32 cellular contexts compared by ENCODE assay signal in genomic region chr11:96642584-96642983, GRCh38.
"Had no signal": no experiment of that assay in that cellular context is flagged by ENCODE, and none has a peak within 500 bp of the region (broad histone marks: within the 10 kb centered on the region; RNA-seq: fewer than 3 reads in every experiment).

No MANE protein-coding gene starts in this region.

- ATAC-seq: activated T-cell treated with anti-CD3 and anti-CD28 coated beads, Interleukin-2, amount 50 U/mL, for 72 hours; activated T-helper 17 cell treated with anti-CD3 and anti-CD28 coated beads, Interleukin-2, amount 50 U/mL, for 72 hours had no signal

- DNase-seq: activated CD4-positive, alpha-beta memory T cell treated with anti-CD3 and anti-CD28 coated beads, Interleukin-2, amount 10 ng/mL, durations not matched to agents 7 days and 5 days; activated CD4-positive, alpha-beta T cell treated with anti-CD3 and anti-CD28 coated beads for 1 hour; activated CD4-positive, alpha-beta T cell treated with anti-CD3 and anti-CD28 coated beads for 48 hours; activated CD4-positive, CD25-positive, alpha-beta regulatory T cell; activated effector memory CD4-positive, alpha-beta T cell treated with anti-CD3 and anti-CD28 coated beads, Interleukin-2, amount 50 U/mL, for 16 hours; activated naive CD4-positive, alpha-beta T cell; activated naive CD4-positive, alpha-beta T cell treated with anti-CD3 and anti-CD28 coated beads, Interleukin-2, amount 50 U/mL, for 16 hours; activated naive CD8-positive, alpha-beta T cell treated with anti-CD3 and anti-CD28 coated beads for 36 hours; activated T-cell treated with anti-CD3 and anti-CD28 coated beads, Interleukin-2, amount 50 U/mL, for 1 hour; activated T-cell treated with anti-CD3 and anti-CD28 coated beads, Interleukin-2, amount 50 U/mL, for 72 hours; amniotic stem cell; aorta; brain microvascular endothelial cell; central memory CD4-positive, alpha-beta T cell; Karpas-422; NCI-H1105; NCI-H1417 treated with DMSO at 0.1 percent for 48 hours; NCI-H187 treated with DMSO at 0.1 percent for 48 hours; NCI-H2081; NCI-H2171 treated with DMSO at 0.1 percent for 48 hours; NCI-H226; NCI-H446 treated with DMSO at 0.1 percent for 48 hours; NCI-H524; NCI-H69; Peyer's patch; RPMI8226; SIG-M5; SW 1271; T-helper 1 cell; T-helper 9 cell had no signal

- H3K27ac Mint-ChIP-seq: activated CD4-positive, alpha-beta memory T cell treated with anti-CD3 and anti-CD28 coated beads, Interleukin-2, amount 10 ng/mL, durations not matched to agents 7 days and 5 days; activated naive CD8-positive, alpha-beta T cell treated with anti-CD3 and anti-CD28 coated beads for 36 hours; activated T-cell treated with anti-CD3 and anti-CD28 coated beads, Interleukin-2, amount 50 U/mL, for 72 hours; activated T-helper 17 cell treated with anti-CD3 and anti-CD28 coated beads, Interleukin-2, amount 50 U/mL, for 72 hours had no signal

- H3K27me3 Mint-ChIP-seq: activated CD4-positive, alpha-beta memory T cell treated with anti-CD3 and anti-CD28 coated beads, Interleukin-2, amount 10 ng/mL, durations not matched to agents 7 days and 5 days; activated naive CD8-positive, alpha-beta T cell treated with anti-CD3 and anti-CD28 coated beads for 36 hours had no signal

- H3K4me1 Mint-ChIP-seq: activated CD4-positive, alpha-beta memory T cell treated with anti-CD3 and anti-CD28 coated beads, Interleukin-2, amount 10 ng/mL, durations not matched to agents 7 days and 5 days; activated naive CD8-positive, alpha-beta T cell treated with anti-CD3 and anti-CD28 coated beads for 36 hours; activated T-helper 17 cell treated with anti-CD3 and anti-CD28 coated beads, Interleukin-2, amount 50 U/mL, for 72 hours had no signal

- H3K9me3 ChIP-seq: Peyer's patch had no signal

- H3K27me3 ChIP-seq: brain microvascular endothelial cell, Peyer's patch had no signal

- H3K36me3 Mint-ChIP-seq: activated naive CD8-positive, alpha-beta T cell treated with anti-CD3 and anti-CD28 coated beads for 36 hours had no signal

- H3K4me3 ChIP-seq: Peyer's patch had no signal

- H3K36me3 ChIP-seq: brain microvascular endothelial cell, Peyer's patch had no signal

- H3K4me3 Mint-ChIP-seq: activated CD4-positive, alpha-beta memory T cell treated with anti-CD3 and anti-CD28 coated beads, Interleukin-2, amount 10 ng/mL, durations not matched to agents 7 days and 5 days; activated naive CD8-positive, alpha-beta T cell treated with anti-CD3 and anti-CD28 coated beads for 36 hours; activated T-cell treated with anti-CD3 and anti-CD28 coated beads, Interleukin-2, amount 50 U/mL, for 72 hours; activated T-helper 17 cell treated with anti-CD3 and anti-CD28 coated beads, Interleukin-2, amount 50 U/mL, for 72 hours had no signal

- H3K27ac ChIP-seq: brain microvascular endothelial cell, Peyer's patch, VCaP had no signal

- H3K9me3 Mint-ChIP-seq: activated T-cell treated with anti-CD3 and anti-CD28 coated beads, Interleukin-2, amount 50 U/mL, for 72 hours; activated T-helper 17 cell treated with anti-CD3 and anti-CD28 coated beads, Interleukin-2, amount 50 U/mL, for 72 hours had no signal

- H3K4me1 ChIP-seq: Peyer's patch had no signal
